Comparison of ENCODE assay signal across 23 cellular contexts in genomic region chr1:242008788-242009500, GRCh38. TPM values are rescaled to one million over a fixed set of nuclear protein-coding genes. Genes with fewer than 3 reads are reported as not detected.
DNase-seq lines count a peak whose midpoint lies in the region; ATAC-seq and TF ChIP-seq lines count a peak whose summit lies in the region.
"Had no signal": no experiment of that assay in that cellular context is flagged by ENCODE, and none has a peak within 500 bp of the region (broad histone marks: within the 10 kb centered on the region; RNA-seq: fewer than 3 reads in every experiment).

No MANE protein-coding gene starts in this region.

- TF ChIP-seq CTCF in AG10803 (conservative IDR thresholded peaks at IDR 0.05; ENCODE audit: low read length): no peak
- no peak for TF ChIP-seq CTCF in A673 (conservative IDR thresholded peaks at IDR 0.05; ENCODE audit: low read depth, low read length)

- H3K9me3 ChIP-seq in MG63: peaks cover 6% of the 10 kb centered on the region
- H3K9me3 ChIP-seq in A673 (ENCODE audit: low read depth, low read length, poor library complexity, severe bottlenecking): no peaks in the 10 kb centered on the region
- H3K9me3 ChIP-seq: BLaER1 treated with 17β-estradiol and CSF1 and Interleukin-3, amounts not matched to agents 10 nM and 100 nM; Peyer's patch had no signal

- intact Hi-C loops in sciatic nerve (cut with DNase I): no loop called here
- intact Hi-C loops in A673 (cut with micrococcal nuclease; ENCODE audit: unreplicated experiment): no loop called here

- no peaks in the 10 kb centered on the region for H3K36me3 ChIP-seq in MG63
- H3K36me3 ChIP-seq in A673 (ENCODE audit: insufficient read depth, low read length, poor library complexity, severe bottlenecking): no peaks in the 10 kb centered on the region
- H3K36me3 ChIP-seq: BLaER1 treated with 17β-estradiol and CSF1 and Interleukin-3, amounts not matched to agents 10 nM and 100 nM; Peyer's patch had no signal

- no peak overlapping the region for H3K4me3 ChIP-seq in AG10803 (ENCODE audit: low read length)
- H3K4me3 ChIP-seq in MG63: no peak overlapping the region
- H3K4me3 ChIP-seq in A673 (ENCODE audit: low read depth, low read length, poor library complexity, severe bottlenecking): no peak overlapping the region
- H3K4me3 ChIP-seq: BLaER1 treated with 17β-estradiol and CSF1 and Interleukin-3, amounts not matched to agents 10 nM and 100 nM; Peyer's patch had no signal

- ATAC-seq in sciatic nerve (peak; percentile 86), GM21786 (IDR thresholded peaks at IDR 0.05; ENCODE audit: unreplicated experiment) (no peak), HG03442 (IDR thresholded peaks at IDR 0.05; ENCODE audit: unreplicated experiment) (no peak)
- ATAC-seq: CD8-positive, alpha-beta T cell; HepG2 had no signal

- CTCF ChIA-PET in A673 (lab: Charles Lee): no interaction called here

- POLR2A ChIA-PET in A673 (lab: Charles Lee; ENCODE audit: low non-redundant PET): no interaction called here

- H3K27me3 ChIP-seq in MG63 (no peaks in the 10 kb centered on the region), A673 (replicated peaks; ENCODE audit: insufficient read depth, low read depth, low read length, poor library complexity) (no peaks in the 10 kb centered on the region)
- H3K27me3 ChIP-seq: BLaER1 treated with 17β-estradiol and CSF1 and Interleukin-3, amounts not matched to agents 10 nM and 100 nM; Peyer's patch had no signal

- H3K27ac ChIP-seq in A673 (ENCODE audit: low read depth, low read length, poor library complexity, severe bottlenecking): no peak overlapping the region
- H3K27ac ChIP-seq: BLaER1 treated with 17β-estradiol and CSF1 and Interleukin-3, amounts not matched to agents 10 nM and 100 nM; Peyer's patch had no signal

- BruUV-seq in A673 (replicated peaks; lab: Mats Ljungman, UMichigan): no TSS peak

- H3K4me1 ChIP-seq in A673 (ENCODE audit: insufficient read depth, low read length, poor library complexity, severe bottlenecking): no peaks in the 10 kb centered on the region
- H3K4me1 ChIP-seq: Peyer's patch had no signal

- DNase-seq in AG10803 (ENCODE audit: low read depth) (peak; percentile 73), MG63 (peak; percentile 72), glomerular visceral epithelial cell (ENCODE audit: extremely low spot score) (peak; percentile 23), sciatic nerve (ENCODE audit: low spot score) (no peak), A673 (ENCODE audit: low spot score) (no peak), midbrain (lab: John Stamatoyannopoulos, UW) (no peak)
- DNase-seq: CD8-positive, alpha-beta T cell; DMS53; EL; H7; KBM-7; MV-4-11; NCI-H1417; NCI-H187 treated with DMSO at 0.1 percent for 48 hours; NCI-H226; NCI-H526; Peyer's patch; Right ventricle myocardium superior had no signal

RNA-seq across cellular contexts. Expression of gene MAP1LC3C, which starts 10.0 kb away (rescaled TPM):
- 2.2 and 3.3 TPM in 2 replicates for total RNA-seq in MG63 (2014; rRNA removed; shearing (Covaris generic); ENCODE audit: low replicate concordance)
- 2.0 TPM for total RNA-seq in sciatic nerve
- not detected in 2 replicates for total RNA-seq in A673 (2021)
- total RNA-seq: CD8-positive, alpha-beta T cell; HepG2 had no signal

RNA-seq across cellular contexts. Expression of gene BECN2, which starts 51.4 kb away (rescaled TPM):
- total RNA-seq in MG63 (2014; rRNA removed; shearing (Covaris generic); ENCODE audit: low replicate concordance): not detected in 2 replicates
- not detected for total RNA-seq in sciatic nerve
- not detected in 2 replicates for total RNA-seq in A673 (2021)
- total RNA-seq: A172; CD8-positive, alpha-beta T cell; H7; HepG2; Peyer's patch; Right ventricle myocardium superior had no signal

Comparison
In these comparisons a context has a peak if more than half of its experiments do, and no peak if none do; other contexts are left out.
1. DNase-seq: peak in AG10803 (single experiment), MG63 (single experiment) and glomerular visceral epithelial cell (single experiment); none in sciatic nerve (single experiment), A673 (single experiment) and midbrain (single experiment).